ENCODE assay signal across 11 cellular contexts in the genomic region with DNA sequence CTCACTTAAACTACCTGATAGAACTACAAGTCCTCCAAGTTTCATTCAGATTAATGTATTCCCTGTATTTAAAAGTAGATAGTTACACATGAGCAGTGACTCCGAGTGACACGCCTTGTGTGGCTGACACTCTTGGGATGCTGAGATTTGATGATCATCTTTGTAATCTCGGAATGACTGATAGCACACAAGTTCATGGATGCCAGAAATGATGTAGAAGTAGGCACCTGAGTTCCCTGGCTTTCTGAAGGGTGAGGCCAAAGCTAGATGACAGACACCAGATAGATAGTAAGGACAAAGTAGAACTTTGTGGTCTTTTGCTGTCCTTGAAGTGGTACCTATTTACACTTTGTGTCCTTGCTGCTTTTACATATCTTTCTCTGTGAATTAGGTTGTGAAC.
A peak's percentile ranks its signal among the peaks of the same experiment; 100 is the strongest.
DNase-seq lines count a peak whose midpoint lies in the region; ATAC-seq and TF ChIP-seq lines count a peak whose summit lies in the region.
"Had no signal": no experiment of that assay in that cellular context is flagged by ENCODE, and none has a peak within 500 bp of the region (broad histone marks: within the 10 kb centered on the region; RNA-seq: fewer than 3 reads in every experiment).

No MANE protein-coding gene starts in this region.

- in situ Hi-C loops in HAP-1 (cut with MboI; ENCODE audit: low sequenced_read_pairs) = no loop called here

- H3K9me3 ChIP-seq in SK-N-MC (ENCODE audit: low read depth, low read length) (no peaks in the 10 kb centered on the region), heart left ventricle (no peaks in the 10 kb centered on the region), HAP-1 (no peaks in the 10 kb centered on the region)
- H3K9me3 ChIP-seq: prostate gland had no signal

- intact Hi-C loops in heart left ventricle (cut with DNase I) = no loop called here

- no peaks in the 10 kb centered on the region for H3K27me3 Mint-ChIP-seq in natural killer cell treated with Interleukin-12 subunit alpha and Interleukin-12 subunit beta and Interleukin-15 and Interleukin-18, amount 100 ng/mL, for 72 hours

- DNase-seq in SK-N-MC (ENCODE audit: low read depth, low spot score) = no peak
- no peak for DNase-seq in natural killer cell treated with Interleukin-12 subunit alpha and Interleukin-12 subunit beta and Interleukin-15 and Interleukin-18, amount 100 ng/mL, for 72 hours (ENCODE audit: low spot score)
- no peak for DNase-seq in DMS153 treated with DMSO at 0.1 percent for 48 hours (lab: John Stamatoyannopoulos, UW; ENCODE audit: unreplicated experiment)
- DNase-seq in heart left ventricle = no peak
- DNase-seq in HAP-1 (ENCODE audit: low spot score in 2 of 2) = no peak
- DNase-seq: DMS53, NCI-H748 treated with DMSO at 0.1 percent for 48 hours had no signal

- H3K27ac Mint-ChIP-seq in natural killer cell treated with Interleukin-12 subunit alpha and Interleukin-12 subunit beta and Interleukin-15 and Interleukin-18, amount 100 ng/mL, for 72 hours = peak overlapping the region; percentile 74 to 92

- no peak overlapping the region for H3K4me3 Mint-ChIP-seq in natural killer cell treated with Interleukin-12 subunit alpha and Interleukin-12 subunit beta and Interleukin-15 and Interleukin-18, amount 100 ng/mL, for 72 hours

- H3K4me1 Mint-ChIP-seq in natural killer cell treated with Interleukin-12 subunit alpha and Interleukin-12 subunit beta and Interleukin-15 and Interleukin-18, amount 100 ng/mL, for 72 hours (ENCODE audit: low read depth in 2 of 2) = peaks cover 41 to 52% of the 10 kb centered on the region in 2 donors

- no peaks in the 10 kb centered on the region for H3K36me3 Mint-ChIP-seq in natural killer cell treated with Interleukin-12 subunit alpha and Interleukin-12 subunit beta and Interleukin-15 and Interleukin-18, amount 100 ng/mL, for 72 hours

- no peak overlapping the region for H3K9ac ChIP-seq in SK-N-MC (ENCODE audit: insufficient read length)

- H3K4me1 ChIP-seq in heart left ventricle = peaks cover 0 to 33% (median 0%) of the 10 kb centered on the region in 12 donors
- no peaks in the 10 kb centered on the region for H3K4me1 ChIP-seq in HAP-1
- H3K4me1 ChIP-seq: prostate gland had no signal

- WGBS in heart left ventricle, 4 donors = 73 to 89% (median 87%) methylated on average over 3 of the region's 3 CpGs

- peak overlapping the region; percentile 29; the same call in 1 of the 2 replicates for H3K27ac ChIP-seq in SK-N-MC
- H3K27ac ChIP-seq in heart left ventricle = peak overlapping the region in 4 of 12 donors; percentile 35 to 94 (median 48)
- H3K27ac ChIP-seq: prostate gland had no signal

- ATAC-seq in GM18909 (IDR thresholded peaks at IDR 0.05; ENCODE audit: poor library complexity, unreplicated experiment) = peak; percentile 31
- peak; percentile 12 for ATAC-seq in HG02840 (IDR thresholded peaks at IDR 0.05; ENCODE audit: low FRiP score, unreplicated experiment)
- no peak for ATAC-seq in natural killer cell treated with Interleukin-12 subunit alpha and Interleukin-12 subunit beta and Interleukin-15 and Interleukin-18, amount 100 ng/mL, for 72 hours
- ATAC-seq in GM19328 (IDR thresholded peaks at IDR 0.05; ENCODE audit: unreplicated experiment) = no peak
- no peak for ATAC-seq in heart left ventricle

- H3K4me3 ChIP-seq in SK-N-MC (no peak overlapping the region), heart left ventricle (no peak overlapping the region), HAP-1 (no peak overlapping the region)
- H3K4me3 ChIP-seq: prostate gland had no signal

- TF ChIP-seq CTCF in heart left ventricle (IDR thresholded peaks at IDR 0.05) = no peak

- H3K27me3 ChIP-seq in heart left ventricle (no peaks in the 10 kb centered on the region), HAP-1 (ENCODE audit: low read depth) (no peaks in the 10 kb centered on the region)

- H3K36me3 ChIP-seq in SK-N-MC (ENCODE audit: insufficient read depth, low read length) (no peaks in the 10 kb centered on the region), heart left ventricle (no peaks in the 10 kb centered on the region), HAP-1 (replicated peaks) (no peaks in the 10 kb centered on the region)
- H3K36me3 ChIP-seq: prostate gland had no signal

- TF ChIP-seq POLR2A in heart left ventricle (IDR thresholded peaks at IDR 0.05) = no peak

- peaks cover 3% of the 10 kb centered on the region for H3K9me3 Mint-ChIP-seq in natural killer cell treated with Interleukin-12 subunit alpha and Interleukin-12 subunit beta and Interleukin-15 and Interleukin-18, amount 100 ng/mL, for 72 hours

Comparison
In these comparisons a context has a peak if more than half of its experiments do, and no peak if none do; other contexts are left out.
1. ATAC-seq: peak in GM18909 (single experiment) and HG02840 (single experiment); none in natural killer cell treated with Interleukin-12 subunit alpha and Interleukin-12 subunit beta and Interleukin-15 and Interleukin-18, amount 100 ng/mL, for 72 hours (0 of 2), GM19328 (single experiment) and heart left ventricle (0 of 4).